ENCODE assay signal across 8 cellular contexts in the genomic region with DNA sequence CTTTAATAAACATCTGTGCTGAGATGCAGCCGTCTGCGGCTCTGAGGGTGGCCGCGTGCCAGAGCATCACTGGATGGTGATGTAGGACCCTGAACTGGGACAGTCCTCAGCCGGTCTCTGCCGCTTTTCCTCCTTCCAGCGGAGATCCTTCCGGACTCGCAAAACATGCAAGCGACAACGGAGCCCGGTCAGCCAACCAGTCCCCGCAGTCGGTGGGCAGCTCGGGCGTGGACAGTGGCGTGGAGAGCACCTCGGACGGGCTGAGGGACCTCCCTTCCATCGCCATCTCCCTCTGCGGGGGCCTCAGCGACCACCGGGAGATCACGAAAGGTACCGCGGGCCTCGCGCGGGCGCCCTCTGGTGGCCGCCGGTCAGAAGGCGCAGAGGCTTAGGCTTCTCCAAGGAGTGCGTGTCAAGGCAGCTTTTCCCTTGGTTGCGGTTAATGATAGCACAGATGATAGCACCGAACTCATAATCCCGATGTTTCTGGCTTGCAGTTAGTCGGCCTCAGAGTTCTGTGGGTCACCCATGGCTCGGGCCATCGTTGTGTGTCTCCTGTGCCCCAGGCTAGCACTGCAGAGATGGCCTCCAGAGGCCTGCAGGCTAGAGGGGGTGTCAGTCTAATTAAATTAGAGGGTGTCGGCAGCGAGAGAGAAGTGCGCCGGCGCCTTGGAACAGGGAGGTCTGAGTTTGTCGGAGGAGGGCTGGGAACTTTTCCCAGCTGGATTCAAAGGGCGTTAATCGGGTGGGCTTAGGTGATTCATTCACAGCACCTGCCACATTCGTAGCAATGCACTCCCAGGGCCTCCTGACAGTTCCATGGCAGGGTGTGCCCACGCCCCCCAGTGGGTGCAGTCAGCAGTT. TPM values are rescaled to one million over a fixed set of nuclear protein-coding genes. Genes with fewer than 3 reads are reported as not detected.
DNase-seq lines count a peak whose midpoint lies in the region; ATAC-seq, FAIRE-seq and TF ChIP-seq lines count a peak whose summit lies in the region.

No MANE protein-coding gene starts in this region.

- H3K4me1 ChIP-seq in aorta (ENCODE audit: control insufficient read depth in 1 of 2, insufficient read depth in 2 of 2, low read length in 2 of 2): no peaks in the 10 kb centered on the region

- FAIRE-seq in GM18507 (lab: Jason Lieb, UNC): peak; percentile 46

- CTCF ChIA-PET in activated naive CD4-positive, alpha-beta T cell treated with anti-CD3 and anti-CD28 coated beads, Interleukin-2, amount 10 ng/mL, durations not matched to agents 7 days and 5 days (lab: Charles Lee): interaction anchor here (0.6 to 13.3 kb wide), 11 partner anchors 11 to 1222 kb away, joined by 3 to 362 read pairs (median 5); partner anchors contain the start of gene LPIN1

- no peak overlapping the region for H3K27ac ChIP-seq in aorta (ENCODE audit: low read depth in 1 of 2, low read length in 2 of 2)

- H3K4me3 ChIP-seq in aorta (ENCODE audit: low read length in 2 of 2): peak overlapping the region in 1 of 2 donors; percentile 16

- no peaks in the 10 kb centered on the region for H3K27me3 ChIP-seq in aorta (ENCODE audit: control insufficient read depth in 1 of 2, insufficient read depth in 2 of 2, low read length in 1 of 2)

- no peaks in the 10 kb centered on the region for H3K9me3 ChIP-seq in aorta (ENCODE audit: control insufficient read depth, low read length)

- H3K9me3 Mint-ChIP-seq in activated naive CD4-positive, alpha-beta T cell treated with anti-CD3 and anti-CD28 coated beads, Interleukin-2, amount 10 ng/mL, durations not matched to agents 7 days and 5 days: no peaks in the 10 kb centered on the region
- H3K9me3 Mint-ChIP-seq in glutamatergic neuron (ENCODE audit: unreplicated experiment): no peaks in the 10 kb centered on the region
- H3K9me3 Mint-ChIP-seq in osteocyte (ENCODE audit: unreplicated experiment): no peaks in the 10 kb centered on the region

- peak; percentile 81 for ATAC-seq in aorta (ENCODE audit: low FRiP score)
- ATAC-seq in HG03520 (IDR thresholded peaks at IDR 0.05; ENCODE audit: unreplicated experiment): no peak

- WGBS in aorta, 2 donors: 19 to 23% methylated on average over 50 of the region's 50 CpGs

- peaks cover 67% of the 10 kb centered on the region for H3K36me3 Mint-ChIP-seq in activated naive CD4-positive, alpha-beta T cell treated with anti-CD3 and anti-CD28 coated beads, Interleukin-2, amount 10 ng/mL, durations not matched to agents 7 days and 5 days
- H3K36me3 Mint-ChIP-seq in glutamatergic neuron (ENCODE audit: unreplicated experiment): peaks cover 7% of the 10 kb centered on the region
- peaks cover 48% of the 10 kb centered on the region for H3K36me3 Mint-ChIP-seq in osteocyte (ENCODE audit: unreplicated experiment)

- H3K27me3 Mint-ChIP-seq in activated naive CD4-positive, alpha-beta T cell treated with anti-CD3 and anti-CD28 coated beads, Interleukin-2, amount 10 ng/mL, durations not matched to agents 7 days and 5 days: no peaks in the 10 kb centered on the region
- H3K27me3 Mint-ChIP-seq in glutamatergic neuron (ENCODE audit: unreplicated experiment): peaks cover 2% of the 10 kb centered on the region
- H3K27me3 Mint-ChIP-seq in osteocyte (ENCODE audit: unreplicated experiment): no peaks in the 10 kb centered on the region

- DNase-seq in GM18507 (ENCODE audit: extremely low spot score, insufficient read length, low read depth) (no peak), RPMI8226 (peak; percentile 9), glutamatergic neuron (peak; percentile 84), osteocyte (ENCODE audit: extremely low spot score, unreplicated experiment) (no peak), aorta (no peak), GOT3 (lab: John Stamatoyannopoulos, UW) (no peak)
- DNase-seq in activated naive CD4-positive, alpha-beta T cell treated with anti-CD3 and anti-CD28 coated beads, Interleukin-2, amount 10 ng/mL, durations not matched to agents 7 days and 5 days: peak; percentile 56

- H3K4me1 Mint-ChIP-seq in activated naive CD4-positive, alpha-beta T cell treated with anti-CD3 and anti-CD28 coated beads, Interleukin-2, amount 10 ng/mL, durations not matched to agents 7 days and 5 days: peaks cover 2% of the 10 kb centered on the region
- H3K4me1 Mint-ChIP-seq in glutamatergic neuron (ENCODE audit: low read depth, unreplicated experiment) (no peaks in the 10 kb centered on the region), osteocyte (ENCODE audit: unreplicated experiment) (peaks cover 4% of the 10 kb centered on the region)

- no peak overlapping the region for H3K4me3 Mint-ChIP-seq in activated naive CD4-positive, alpha-beta T cell treated with anti-CD3 and anti-CD28 coated beads, Interleukin-2, amount 10 ng/mL, durations not matched to agents 7 days and 5 days
- peak overlapping the region; percentile 25 for H3K4me3 Mint-ChIP-seq in glutamatergic neuron (ENCODE audit: unreplicated experiment)
- peak overlapping the region; percentile 56 for H3K4me3 Mint-ChIP-seq in osteocyte (ENCODE audit: unreplicated experiment)

- intact Hi-C loops in aorta (cut with DNase I): no loop called here

- no peak overlapping the region for H3K27ac Mint-ChIP-seq in activated naive CD4-positive, alpha-beta T cell treated with anti-CD3 and anti-CD28 coated beads, Interleukin-2, amount 10 ng/mL, durations not matched to agents 7 days and 5 days
- H3K27ac Mint-ChIP-seq in glutamatergic neuron (ENCODE audit: unreplicated experiment): peak overlapping the region; percentile 21
- no peak overlapping the region for H3K27ac Mint-ChIP-seq in osteocyte (ENCODE audit: unreplicated experiment)

- TF ChIP-seq CTCF in glutamatergic neuron (IDR thresholded peaks at IDR 0.05; ENCODE audit: partially characterized antibody, unreplicated experiment) (peak; percentile 98), osteocyte (IDR thresholded peaks at IDR 0.05) (peak; percentile 97)

- H3K36me3 ChIP-seq in aorta (ENCODE audit: control insufficient read depth in 1 of 2, insufficient read depth in 2 of 2, low read length in 1 of 2): peaks cover 0 to 7% of the 10 kb centered on the region in 2 donors

RNA-seq across cellular contexts. Expression of gene LPIN1, which starts 38.5 kb away (rescaled TPM):
- total RNA-seq in glutamatergic neuron (ENCODE audit: unreplicated experiment): 142 TPM
- 24.1 and 26.7 TPM in 2 replicates for total RNA-seq in osteocyte
- total RNA-seq in aorta: 10 to 100 TPM; 32.8 to 54.0 TPM
- polyA plus RNA-seq in aorta: 10 to 100 TPM in 1 of 2 donors, 1 to 10 TPM in 1; 4.4 to 13.3 TPM

Comparison
In these comparisons a context has a peak if more than half of its experiments do, and no peak if none do; other contexts are left out.
1. DNase-seq: peak in RPMI8226 (single experiment), activated naive CD4-positive, alpha-beta T cell treated with anti-CD3 and anti-CD28 coated beads, Interleukin-2, amount 10 ng/mL, durations not matched to agents 7 days and 5 days (single experiment) and glutamatergic neuron (single experiment); none in GM18507 (single experiment), osteocyte (single experiment), aorta (0 of 2) and GOT3 (single experiment).